In genomic region chr19:18292810-18293641, GRCh38 we compare ENCODE assay signal across 1 cellular context.
TF ChIP-seq lines count a peak whose summit lies in the region.

No MANE protein-coding gene starts in this region.

TF ChIP-seq in HepG2, 621 proteins besides CTCF, POLR2A, EP300 and RAD21 (continued from another document):
- peak; percentile 46; the same call in 1 of the 2 replicates for TF ChIP-seq UBTF (CRISPR knock-in tag; IDR thresholded peaks at IDR 0.05)
TF ChIP-seq in HepG2: peak in this region for 47.
